In genomic region chr4:186724861-186725419, GRCh38 we compare ENCODE assay signal across 8 cellular contexts. TPM values are rescaled to one million over a fixed set of nuclear protein-coding genes. Genes with fewer than 3 reads are reported as not detected.
DNase-seq lines count a peak whose midpoint lies in the region; ATAC-seq and TF ChIP-seq lines count a peak whose summit lies in the region.

No MANE protein-coding gene starts in this region.

- peaks cover 0 to 4% (median 0%) of the 10 kb centered on the region in 3 donors for H3K9me3 Mint-ChIP-seq in T-cell

- H3K9ac ChIP-seq in SK-N-SH (peak overlapping the region; percentile 86), iPS-18a (ENCODE audit: low read length) (peak overlapping the region; percentile 87), stomach smooth muscle (ENCODE audit: low read length in 2 of 2) (peak overlapping the region; percentile 79 to 87)

- H3K27ac ChIP-seq in SK-N-SH (ENCODE audit: low read depth in 2 of 2, low read length in 1 of 2) = peak overlapping the region in 1 of 2 experiments; percentile 77; a peak in 2 of 4 replicates
- H3K27ac ChIP-seq in iPS-18a (ENCODE audit: low read length) = peak overlapping the region; percentile 54
- H3K27ac ChIP-seq in stomach smooth muscle (ENCODE audit: low read length) = peak overlapping the region; percentile 88

- H3K9me3 ChIP-seq in SK-N-SH = peaks cover 7% of the 10 kb centered on the region; the same call in 1 of the 2 replicates
- H3K9me3 ChIP-seq in iPS-18a (ENCODE audit: control insufficient read depth, low read depth, low read length) = no peaks in the 10 kb centered on the region
- H3K9me3 ChIP-seq in stomach smooth muscle (ENCODE audit: control insufficient read depth in 2 of 2, low read length in 2 of 2) = no peaks in the 10 kb centered on the region

- WGBS in SK-N-SH (ENCODE audit: low lambda C conversion rate) = 1% methylated on average over 18 of the region's 18 CpGs

- H3K4me1 Mint-ChIP-seq in T-cell = peaks cover 0 to 23% (median 21%) of the 10 kb centered on the region in 3 donors

- H3K27me3 Mint-ChIP-seq in T-cell = peaks cover 43 to 59% of the 10 kb centered on the region in 2 donors

- DNase-seq in SK-N-SH (no peak), T-cell (no peak), posterior cingulate gyrus (no peak), NCI-H146 (lab: John Stamatoyannopoulos, UW) (no peak), NCI-H82 treated with DMSO at 0.1 percent for 48 hours (lab: John Stamatoyannopoulos, UW; ENCODE audit: unreplicated experiment) (no peak)

- H2AFZ ChIP-seq in SK-N-SH (ENCODE audit: low read depth) = peak overlapping the region; percentile 40; the same call in 1 of the 2 replicates

- ATAC-seq in SK-N-SH treated with all-trans-retinoic acid at 6 μM for 48 hours (no peak), T-cell (replicated peaks in 1 of 4) (no peak)

- CTCF ChIA-PET in SK-N-SH (lab: Yijun Ruan, JAX) = interaction anchor here (0.7 to 1.5 kb wide), 4 partner anchors 14 to 866 kb away, joined by 3 to 10 read pairs (median 4); no protein-coding TSS in a partner anchor
- CTCF ChIA-PET in T-cell (lab: Charles Lee) = no interaction called here

- H3K27ac Mint-ChIP-seq in T-cell = no peak overlapping the region

- peak overlapping the region; percentile 60 to 74 for H3K4me3 ChIP-seq in SK-N-SH (ENCODE audit: low read depth in 2 of 2, low read length in 1 of 2)
- H3K4me3 ChIP-seq in iPS-18a (ENCODE audit: low read length) = peak overlapping the region; percentile 93
- peak overlapping the region; percentile 88 to 91 for H3K4me3 ChIP-seq in stomach smooth muscle (ENCODE audit: low read length in 2 of 2)

- H3K4me3 Mint-ChIP-seq in T-cell = peak overlapping the region in 2 of 3 donors; percentile 22 to 46

- H3K36me3 ChIP-seq in SK-N-SH (replicated peaks in 1 of 2; ENCODE audit: control insufficient read depth in 1 of 2, insufficient read depth in 2 of 2, low read length in 1 of 2) (no peaks in the 10 kb centered on the region), iPS-18a (ENCODE audit: control insufficient read depth, low read depth, low read length) (no peaks in the 10 kb centered on the region), stomach smooth muscle (ENCODE audit: control insufficient read depth in 2 of 2, insufficient read depth in 2 of 2, low read length in 2 of 2) (no peaks in the 10 kb centered on the region)

- no peaks in the 10 kb centered on the region for H3F3A ChIP-seq in SK-N-SH (replicated peaks; ENCODE audit: insufficient read depth)

- peaks cover 55% of the 10 kb centered on the region for H3K79me2 ChIP-seq in SK-N-SH (ENCODE audit: insufficient read depth)

- no peaks in the 10 kb centered on the region for H3K36me3 Mint-ChIP-seq in T-cell

- TF ChIP-seq RAD21 in SK-N-SH (IDR thresholded peaks at IDR 0.05; ENCODE audit: low read length) = no peak

- intact Hi-C loops in posterior cingulate gyrus (cut with DNase I) = loop anchor here (5.0 kb wide), 1 partner anchor 48 kb away; no protein-coding TSS in a partner anchor

- POLR2A ChIA-PET in SK-N-SH (lab: Yijun Ruan, JAX) (no interaction called here), T-cell (lab: Charles Lee) (no interaction called here)

- H3K27me3 ChIP-seq in SK-N-SH (ENCODE audit: insufficient read depth) (peaks cover 20% of the 10 kb centered on the region; the same call in 1 of the 2 replicates), iPS-18a (ENCODE audit: control insufficient read depth, insufficient read depth, low read length) (peaks cover 28% of the 10 kb centered on the region), stomach smooth muscle (ENCODE audit: control insufficient read depth in 1 of 2, insufficient read depth in 2 of 2, low read length in 2 of 2) (no peaks in the 10 kb centered on the region)

- no peaks in the 10 kb centered on the region for H3K9me2 ChIP-seq in SK-N-SH

- peak overlapping the region; percentile 85 for H3K4me2 ChIP-seq in SK-N-SH

- H4K20me1 ChIP-seq in SK-N-SH (ENCODE audit: insufficient read depth) = peaks cover 8% of the 10 kb centered on the region; the same call in 1 of the 2 replicates

- TF ChIP-seq CTCF in SK-N-SH (IDR thresholded peaks at IDR 0.05) = no peak

- no peak for TF ChIP-seq EP300 in SK-N-SH (IDR thresholded peaks at IDR 0.05; ENCODE audit: borderline replicate concordance in 1 of 2, low read depth in 1 of 2, low read length in 1 of 2)

- H3K4me1 ChIP-seq in SK-N-SH (ENCODE audit: control insufficient read depth in 1 of 2, insufficient read depth in 2 of 2, low read depth in 1 of 2, low read length in 1 of 2) = peaks cover 0 to 4% of the 10 kb centered on the region in 2 experiments; a peak in 3 of 4 replicates
- peaks cover 30% of the 10 kb centered on the region for H3K4me1 ChIP-seq in iPS-18a (ENCODE audit: control insufficient read depth, low read depth, low read length)
- H3K4me1 ChIP-seq in stomach smooth muscle (ENCODE audit: control insufficient read depth, insufficient read depth, low read length) = peaks cover 14% of the 10 kb centered on the region

TF ChIP-seq in SK-N-SH, 30 proteins besides CTCF, POLR2A, EP300 and RAD21:
- no peak for TF ChIP-seq RFX5 (IDR thresholded peaks at IDR 0.05; ENCODE audit: low read length)
- no peak for TF ChIP-seq TCF12 (IDR thresholded peaks at IDR 0.05)
- no peak for TF ChIP-seq SIN3A (IDR thresholded peaks at IDR 0.05; ENCODE audit: borderline replicate concordance, low read depth, low read length)
- TF ChIP-seq FOSL2 (IDR thresholded peaks at IDR 0.05; ENCODE audit: borderline replicate concordance, low read depth) = no peak
- no peak for TF ChIP-seq RCOR1 (IDR thresholded peaks at IDR 0.05; ENCODE audit: low read length)
- no peak for TF ChIP-seq MXI1 (IDR thresholded peaks at IDR 0.05; ENCODE audit: low read depth, low read length)
- no peak for TF ChIP-seq POLR2AphosphoS5 (IDR thresholded peaks at IDR 0.05; ENCODE audit: low read depth, low read length)
- TF ChIP-seq GABPA (IDR thresholded peaks at IDR 0.05; ENCODE audit: low read depth) = no peak
- no peak for TF ChIP-seq FOXM1 (IDR thresholded peaks at IDR 0.05; ENCODE audit: low read depth)
- no peak for TF ChIP-seq USF2 (IDR thresholded peaks at IDR 0.05; ENCODE audit: borderline replicate concordance, low read depth, low read length)

TF ChIP-seq in SK-N-SH treated with all-trans-retinoic acid at 6 μM for 48 hours, 23 proteins besides CTCF, POLR2A, EP300 and RAD21 (continues in another document):
- no peak for TF ChIP-seq OSR1 (CRISPR knock-in tag; IDR thresholded peaks at IDR 0.05)
- no peak for TF ChIP-seq ZFP3 (CRISPR knock-in tag; IDR thresholded peaks at IDR 0.05)
- no peak for TF ChIP-seq ZC3H10 (CRISPR knock-in tag; IDR thresholded peaks at IDR 0.05)
- no peak for TF ChIP-seq BACH2 (CRISPR knock-in tag; IDR thresholded peaks at IDR 0.05; ENCODE audit: borderline replicate concordance)
- TF ChIP-seq, protein P1, sequence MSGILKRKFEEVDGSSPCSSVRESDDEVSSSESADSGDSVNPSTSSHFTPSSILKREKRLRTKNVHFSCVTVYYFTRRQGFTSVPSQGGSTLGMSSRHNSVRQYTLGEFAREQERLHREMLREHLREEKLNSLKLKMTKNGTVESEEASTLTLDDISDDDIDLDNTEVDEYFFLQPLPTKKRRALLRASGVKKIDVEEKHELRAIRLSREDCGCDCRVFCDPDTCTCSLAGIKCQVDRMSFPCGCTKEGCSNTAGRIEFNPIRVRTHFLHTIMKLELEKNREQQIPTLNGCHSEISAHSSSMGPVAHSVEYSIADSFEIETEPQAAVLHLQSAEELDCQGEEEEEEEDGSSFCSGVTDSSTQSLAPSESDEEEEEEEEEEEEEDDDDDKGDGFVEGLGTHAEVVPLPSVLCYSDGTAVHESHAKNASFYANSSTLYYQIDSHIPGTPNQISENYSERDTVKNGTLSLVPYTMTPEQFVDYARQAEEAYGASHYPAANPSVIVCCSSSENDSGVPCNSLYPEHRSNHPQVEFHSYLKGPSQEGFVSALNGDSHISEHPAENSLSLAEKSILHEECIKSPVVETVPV (CRISPR knock-in tag; IDR thresholded peaks at IDR 0.05) = no peak
- TF ChIP-seq, protein P2, sequence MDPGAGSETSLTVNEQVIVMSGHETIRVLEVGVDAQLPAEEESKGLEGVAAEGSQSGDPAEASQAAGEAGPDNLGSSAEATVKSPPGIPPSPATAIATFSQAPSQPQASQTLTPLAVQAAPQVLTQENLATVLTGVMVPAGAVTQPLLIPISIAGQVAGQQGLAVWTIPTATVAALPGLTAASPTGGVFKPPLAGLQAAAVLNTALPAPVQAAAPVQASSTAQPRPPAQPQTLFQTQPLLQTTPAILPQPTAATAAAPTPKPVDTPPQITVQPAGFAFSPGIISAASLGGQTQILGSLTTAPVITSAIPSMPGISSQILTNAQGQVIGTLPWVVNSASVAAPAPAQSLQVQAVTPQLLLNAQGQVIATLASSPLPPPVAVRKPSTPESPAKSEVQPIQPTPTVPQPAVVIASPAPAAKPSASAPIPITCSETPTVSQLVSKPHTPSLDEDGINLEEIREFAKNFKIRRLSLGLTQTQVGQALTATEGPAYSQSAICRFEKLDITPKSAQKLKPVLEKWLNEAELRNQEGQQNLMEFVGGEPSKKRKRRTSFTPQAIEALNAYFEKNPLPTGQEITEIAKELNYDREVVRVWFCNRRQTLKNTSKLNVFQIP (CRISPR knock-in tag; IDR thresholded peaks at IDR 0.05; ENCODE audit: borderline replicate concordance, low read depth) = no peak
- no peak for TF ChIP-seq TSHZ2 (CRISPR knock-in tag; IDR thresholded peaks at IDR 0.05)

RNA-seq across cellular contexts. Expression of gene FAT1, which starts 1.3 kb away (rescaled TPM):
- polyA plus RNA-seq in SK-N-SH (2012; rRNA removed) = 32.2 and 41.3 TPM in 2 replicates
- polyA plus RNA-seq in SK-N-SH (2012; cell fraction: cytosol; rRNA removed) = 24.5 and 30.8 TPM in 2 replicates
- 76.0 and 102 TPM in 2 replicates for polyA plus RNA-seq in SK-N-SH (2012; cell fraction: nucleus; rRNA removed)
- 1 to 10 TPM in 3 of 5 donors, not detected in 2; 1.0 to 1.5 (median 1.5) TPM for total RNA-seq in T-cell
